8 cellular contexts compared by ENCODE assay signal in genomic region chr11:112085822-112086421, GRCh38. TPM values are rescaled to one million over a fixed set of nuclear protein-coding genes. Genes with fewer than 3 reads are reported as not detected.
DNase-seq lines count a peak whose midpoint lies in the region; ATAC-seq, FAIRE-seq and TF ChIP-seq lines count a peak whose summit lies in the region.

No MANE protein-coding gene starts in this region.

- peaks cover 46% of the 10 kb centered on the region for H3K79me2 ChIP-seq in OCI-LY7 (ENCODE audit: insufficient read depth, low read depth, low read length)

- BruUV-seq in OCI-LY7 (replicated peaks; lab: Mats Ljungman, UMichigan), result TSS peak; percentile 77

- no peaks in the 10 kb centered on the region for H4K20me1 ChIP-seq in OCI-LY7 (ENCODE audit: insufficient read depth, low read length)

- POLR2A ChIA-PET in OCI-LY7 (lab: Charles Lee), result interaction anchor here (0.6 to 1.7 kb wide), 10 partner anchors 9 to 214 kb away, joined by 3 to 11 read pairs (median 4); partner anchors contain the start of gene ALG9

- DNase-seq in activated T-cell treated with anti-CD3 and anti-CD28 coated beads for 24 hours (ENCODE audit: low read depth) (peak; percentile 28), OCI-LY7 (ENCODE audit: low spot score) (peak; percentile 38), adrenal gland (peak in 6 of 7 donors; percentile 32 to 65 (median 40)), RCC 7860 (ENCODE audit: low spot score) (no peak)
- DNase-seq in activated T-cell treated with anti-CD3 and anti-CD28 coated beads, Interleukin-2, amount 50 U/mL, for 1 hour, result no peak
- DNase-seq in stimulated activated CD4-positive, alpha-beta T cell treated with anti-CD3 and anti-CD28 coated beads, Interleukin-12 subunit alpha, Interleukin-12 subunit beta, amount 100 ng/mL, for 48 hours (ENCODE audit: low read depth in 2 of 3, low spot score in 1 of 3), result peak; percentile 21 to 40 (median 38)

- no peaks in the 10 kb centered on the region for H3K9me3 ChIP-seq in OCI-LY7 (ENCODE audit: low read length)
- H3K9me3 ChIP-seq in adrenal gland (replicated peaks in 1 of 3), result no peaks in the 10 kb centered on the region
- no peaks in the 10 kb centered on the region for H3K9me3 ChIP-seq in iPS-18c (ENCODE audit: control insufficient read depth, insufficient read depth, low read length)

- peak overlapping the region; percentile 85 for H3K4me2 ChIP-seq in OCI-LY7 (ENCODE audit: low read length)

- intact Hi-C loops in OCI-LY7 (cut with micrococcal nuclease; ENCODE audit: unreplicated experiment), result loop anchor here (5.0 kb wide), 2 partner anchors 149 to 209 kb away; partner anchors contain the start of genes CFAP68, DIXDC1 and FDXACB1
- intact Hi-C loops in adrenal gland (cut with DNase I), result loop anchor here in 1 of 2 donors (10.0 kb wide), 1 partner anchor 211 kb away; the partner anchor contains the start of genes ALG9, CFAP68 and FDXACB1

- H3K27me3 ChIP-seq in adrenal gland, result no peaks in the 10 kb centered on the region

- 4 to 5% (median 4%) methylated on average over 17 to 19 of the region's 19 CpGs for WGBS in adrenal gland, 4 donors

- TF ChIP-seq POLR2A in adrenal gland (IDR thresholded peaks at IDR 0.05), result no peak

- H3K9me2 ChIP-seq in OCI-LY7 (ENCODE audit: insufficient read depth, low read length), result no peaks in the 10 kb centered on the region

- H3K36me3 ChIP-seq in OCI-LY7 (ENCODE audit: insufficient read depth, low read length) (peaks cover 74% of the 10 kb centered on the region), adrenal gland (replicated peaks in 1 of 2) (peaks cover 0 to 72% of the 10 kb centered on the region in 2 donors)

- no peak for TF ChIP-seq CTCF in OCI-LY7 (conservative IDR thresholded peaks at IDR 0.05; ENCODE audit: low read length)
- no peak for TF ChIP-seq CTCF in adrenal gland (IDR thresholded peaks at IDR 0.05)

- peak overlapping the region; percentile 53 for H2AFZ ChIP-seq in OCI-LY7 (ENCODE audit: low read length)

- ATAC-seq in HG02840 (IDR thresholded peaks at IDR 0.05; ENCODE audit: low FRiP score, unreplicated experiment), result peak; percentile 13

- CTCF ChIA-PET in OCI-LY7 (lab: Charles Lee; ENCODE audit: unreplicated experiment), result no interaction called here

- peaks cover 24% of the 10 kb centered on the region for H3K4me1 ChIP-seq in OCI-LY7 (ENCODE audit: insufficient read depth, low read length, poor library complexity, severe bottlenecking)
- H3K4me1 ChIP-seq in adrenal gland (replicated peaks in 1 of 2), result peaks cover 17 to 40% of the 10 kb centered on the region in 2 donors

- H3K27ac ChIP-seq in OCI-LY7 (ENCODE audit: low read depth, low read length, poor library complexity, severe bottlenecking) (peak overlapping the region; percentile 42), adrenal gland (peak overlapping the region in 4 of 5 donors; percentile 41 to 87 (median 72))

- no peak for FAIRE-seq in RCC 7860 (lab: Jason Lieb, UNC)

- H3K4me3 ChIP-seq in OCI-LY7 (ENCODE audit: low read depth, low read length, poor library complexity, severe bottlenecking) (peak overlapping the region; percentile 89), adrenal gland (peak overlapping the region; percentile 19 to 67 (median 48)), iPS-18c (ENCODE audit: insufficient read depth, low read depth, low read length) (peak overlapping the region; percentile 98)

RNA-seq across cellular contexts. Expression of gene TIMM8B, which starts 0.6 kb away (rescaled TPM):
- 71.3 and 94.3 TPM in 2 replicates for total RNA-seq in OCI-LY7 (2014; rRNA removed; shearing (Covaris generic))
- 41.3 and 58.2 TPM in 2 replicates for total RNA-seq in OCI-LY7 (2022)
- 100 to 1,000 TPM in 1 of 8 donors, 10 to 100 TPM in 7; 23.8 to 105 (median 65.4) TPM for total RNA-seq in adrenal gland
- 100 to 1,000 TPM in 2 of 3 donors, 10 to 100 TPM in 1; 77.8 to 145 (median 117) TPM for polyA plus RNA-seq in adrenal gland

RNA-seq across cellular contexts. Expression of gene SDHD, which starts 0.8 kb away (rescaled TPM):
- total RNA-seq in OCI-LY7 (2014; rRNA removed; shearing (Covaris generic)), result 43.5 and 58.8 TPM in 2 replicates
- total RNA-seq in OCI-LY7 (2022) (77.1 and 85.6 TPM in 2 replicates), adrenal gland (100 to 1,000 TPM in 7 of 8 donors, 10 to 100 TPM in 1; 66.8 to 149 (median 119) TPM)
- polyA plus RNA-seq in adrenal gland, result 100 to 1,000 TPM in 1 of 3 donors, 10 to 100 TPM in 2; 47.6 to 128 (median 65.0) TPM

RNA-seq across cellular contexts. Expression of gene NKAPD1, which starts 11.8 kb away (rescaled TPM):
- 21.3 and 39.6 TPM in 2 replicates for total RNA-seq in OCI-LY7 (2014; rRNA removed; shearing (Covaris generic))
- total RNA-seq in OCI-LY7 (2022) (30.7 and 31.1 TPM in 2 replicates), adrenal gland (10 to 100 TPM in 7 of 8 donors, 1 to 10 TPM in 1; 9.8 to 40.5 (median 16.5) TPM)
- 10 to 100 TPM in 2 of 3 donors, 1 to 10 TPM in 1; 9.8 to 34.5 (median 10.3) TPM for polyA plus RNA-seq in adrenal gland

RNA-seq across cellular contexts. Expression of gene PIH1D2, which starts 12.1 kb away (rescaled TPM):
- 0.95 and 1.3 TPM in 2 replicates for total RNA-seq in OCI-LY7 (2014; rRNA removed; shearing (Covaris generic))
- total RNA-seq in OCI-LY7 (2022), result 0.61 and 2.6 TPM in 2 replicates
- 1 to 10 TPM in 7 of 8 donors, under 1 TPM in 1; 0.91 to 3.7 (median 2.2) TPM for total RNA-seq in adrenal gland
- polyA plus RNA-seq in adrenal gland, result 1 to 10 TPM; 2.1 to 3.3 (median 2.2) TPM

Comparison
In these comparisons a context has a peak if more than half of its experiments do, and no peak if none do; other contexts are left out.
1. DNase-seq: peak in activated T-cell treated with anti-CD3 and anti-CD28 coated beads for 24 hours (single experiment), OCI-LY7 (single experiment), adrenal gland (6 of 7) and stimulated activated CD4-positive, alpha-beta T cell treated with anti-CD3 and anti-CD28 coated beads, Interleukin-12 subunit alpha, Interleukin-12 subunit beta, amount 100 ng/mL, for 48 hours (3 of 3); none in activated T-cell treated with anti-CD3 and anti-CD28 coated beads, Interleukin-2, amount 50 U/mL, for 1 hour (single experiment) and RCC 7860 (single experiment).
2. Peak in every context shown above with its lines, with median percentiles within 50 percentile points of each other: H3K4me3 ChIP-seq.